In genomic region chr1:51331206-51332100, GRCh38 we compare ENCODE assay signal across 8 cellular contexts. TPM values are rescaled to one million over a fixed set of nuclear protein-coding genes. Genes with fewer than 3 reads are reported as not detected.
A peak's percentile ranks its signal among the peaks of the same experiment; 100 is the strongest.
DNase-seq lines count a peak whose midpoint lies in the region; ATAC-seq, FAIRE-seq and TF ChIP-seq lines count a peak whose summit lies in the region.

No MANE protein-coding gene starts in this region.

- peak in 1 of 2 donors; percentile 28 for TF ChIP-seq POLR2A in thyroid gland (IDR thresholded peaks at IDR 0.05)

- peaks cover 0 to 5% (median 0%) of the 10 kb centered on the region in 5 experiments for H3K9me3 Mint-ChIP-seq in brain

- FAIRE-seq in islet of Langerhans (lab: Jason Lieb, UNC): peak; percentile 90

- peak overlapping the region; percentile 78 to 87 (median 82) for H3K4me3 Mint-ChIP-seq in brain

- H3K27ac ChIP-seq in thyroid gland: peak overlapping the region in 2 of 3 donors; percentile 58 to 72

- no peaks in the 10 kb centered on the region for H3K36me3 ChIP-seq in thyroid gland

- no peaks in the 10 kb centered on the region for H3K27me3 ChIP-seq in thyroid gland

- no peak overlapping the region for H3K4me3 ChIP-seq in thyroid gland (replicated peaks in 1 of 3)

- peaks cover 22% of the 10 kb centered on the region for H3K27me3 Mint-ChIP-seq in brain

- H3K9me3 ChIP-seq in thyroid gland: no peaks in the 10 kb centered on the region

- TF ChIP-seq CTCF in brain (conservative IDR thresholded peaks at IDR 0.05) (no peak), thyroid gland (IDR thresholded peaks at IDR 0.05) (no peak)

- WGBS in thyroid gland, 2 donors: 47 to 61% methylated on average over 6 to 7 of the region's 7 CpGs

- H3K27ac Mint-ChIP-seq in brain: peak overlapping the region; percentile 59 to 88 (median 74)

- peak; percentile 23 to 65 for DNase-seq in NCI-H524 (lab: John Stamatoyannopoulos, UW)
- no peak for DNase-seq in NCI-H524 treated with DMSO at 0.1 percent for 48 hours (lab: John Stamatoyannopoulos, UW)
- DNase-seq in HCEC 1CT: peak; percentile 37
- DNase-seq in NCI-H510A (lab: John Stamatoyannopoulos, UW): peak; percentile 49
- DNase-seq in thyroid gland: peak; percentile 61 to 66

- intact Hi-C loops in thyroid gland (cut with DNase I): no loop called here

- H3K4me1 Mint-ChIP-seq in brain: peaks cover 15% of the 10 kb centered on the region

- H3K4me1 ChIP-seq in thyroid gland: peaks cover 17 to 19% of the 10 kb centered on the region in 2 donors

- no peak for ATAC-seq in GM19467 (IDR thresholded peaks at IDR 0.05; ENCODE audit: unreplicated experiment)

- H3K36me3 Mint-ChIP-seq in brain: no peaks in the 10 kb centered on the region

RNA-seq across cellular contexts. Expression of gene TTC39A, which starts 1.1 kb away (rescaled TPM):
- polyA plus RNA-seq in brain (ENCODE audit: insufficient read depth, low read depth, low replicate concordance): 4.8 TPM
- 10 to 100 TPM; 13.6 to 56.0 (median 33.5) TPM for total RNA-seq in thyroid gland
